8 cellular contexts compared by ENCODE assay signal in genomic region chr1:241532173-241532553, GRCh38. TPM values are rescaled to one million over a fixed set of nuclear protein-coding genes. Genes with fewer than 3 reads are reported as not detected.
DNase-seq lines count a peak whose midpoint lies in the region; ATAC-seq and TF ChIP-seq lines count a peak whose summit lies in the region.

KMO (plus strand) TSS chr1:241532378; CDS start chr1:241532445, 67 bp downstream.

- TF ChIP-seq CTCF in AG10803 (conservative IDR thresholded peaks at IDR 0.05; ENCODE audit: low read length) (no peak), WERI-Rb-1 (IDR thresholded peaks at IDR 0.05; ENCODE audit: low read depth, low read length) (no peak), right atrium auricular region (IDR thresholded peaks at IDR 0.05) (no peak), H9 (conservative IDR thresholded peaks at IDR 0.05) (no peak)

- H3K56ac ChIP-seq in H9 (ENCODE audit: insufficient read length, low read depth, low read length), result no peak within 1 kb of the TSS

- no peaks in the 10 kb centered on the region for H3K36me3 ChIP-seq in WERI-Rb-1
- no peaks in the 10 kb centered on the region for H3K36me3 ChIP-seq in right atrium auricular region

- no peak within 1 kb of the TSS for H3K9ac ChIP-seq in H9 (ENCODE audit: extremely low read depth, insufficient read length, low read length)

- H2BK12ac ChIP-seq in H9 (ENCODE audit: insufficient read length, low read depth, low read length), result no peak within 1 kb of the TSS

- H2BK15ac ChIP-seq in H9 (ENCODE audit: low read depth, low read length), result no peak within 1 kb of the TSS

- no peaks in the 10 kb centered on the region for H3K9me3 Mint-ChIP-seq in H9

- H3K4me3 Mint-ChIP-seq in H9, result peak within 1 kb of the TSS in 1 of 2 experiments; percentile 40; a peak in 1 of 5 replicates

- no peaks in the 10 kb centered on the region for H3K27me3 ChIP-seq in WERI-Rb-1 (ENCODE audit: insufficient read depth, low read depth, severe bottlenecking)
- H3K27me3 ChIP-seq in right atrium auricular region, result no peaks in the 10 kb centered on the region
- no peaks in the 10 kb centered on the region for H3K27me3 ChIP-seq in H9 (ENCODE audit: insufficient read depth, low read length)

- H3K9me3 ChIP-seq in WERI-Rb-1 (ENCODE audit: severe bottlenecking) (no peaks in the 10 kb centered on the region), right atrium auricular region (no peaks in the 10 kb centered on the region), H9 (ENCODE audit: control insufficient read depth, low read depth, low read length) (no peaks in the 10 kb centered on the region)

- H3K79me2 ChIP-seq in H9 (ENCODE audit: insufficient read depth, low read length), result no peaks in the 10 kb centered on the region

- H3K79me1 ChIP-seq in H9 (ENCODE audit: insufficient read depth, low read depth, low read length, poor library complexity, severe bottlenecking), result no peaks in the 10 kb centered on the region

- DNase-seq in AG10803 (ENCODE audit: low read depth) (no peak), WERI-Rb-1 (no peak), right atrium auricular region (ENCODE audit: low spot score) (no peak), H9 (no peak), mesenteric fat pad (ENCODE audit: low spot score) (no peak)
- DNase-seq in stimulated activated naive CD8-positive, alpha-beta T cell treated with anti-CD3 and anti-CD28 coated beads, Interleukin-15, Interleukin-2, amounts not matched to agents 100 U/mL and 50 U/mL, for 24 hours, result no peak

- no peak within 1 kb of the TSS for H3T11ph ChIP-seq in H9 (ENCODE audit: low read length)

- no peak within 1 kb of the TSS for H2BK120ac ChIP-seq in H9 (ENCODE audit: low read depth, low read length, poor library complexity, severe bottlenecking)

- peak within 1 kb of the TSS; percentile 67 for H3K4me3 ChIP-seq in AG10803 (ENCODE audit: low read length)
- H3K4me3 ChIP-seq in WERI-Rb-1 (ENCODE audit: low read depth, low read length), result peak within 1 kb of the TSS; percentile 86
- H3K4me3 ChIP-seq in right atrium auricular region, result peak within 1 kb of the TSS; percentile 36 to 44

- no peak within 1 kb of the TSS for H2BK20ac ChIP-seq in H9 (ENCODE audit: low read depth, low read length, poor library complexity, severe bottlenecking)

- H3K18ac ChIP-seq in H9 (ENCODE audit: insufficient read length, low read depth, low read length), result no peak within 1 kb of the TSS

- no peak within 1 kb of the TSS for H4K8ac ChIP-seq in H9 (replicated peaks; ENCODE audit: insufficient read length, low read depth, low read length)

- H3K4me1 Mint-ChIP-seq in H9, result peaks cover 8 to 9% of the 10 kb centered on the region in 2 experiments

- no peak within 1 kb of the TSS for H3K27ac ChIP-seq in WERI-Rb-1
- H3K27ac ChIP-seq in right atrium auricular region, result peak within 1 kb of the TSS in 1 of 2 donors; percentile 14
- no peak within 1 kb of the TSS for H3K27ac ChIP-seq in H9 (ENCODE audit: insufficient read length, low read depth, low read length)

- H3K14ac ChIP-seq in H9 (ENCODE audit: insufficient read depth, low read length), result no peak within 1 kb of the TSS

- H2AK5ac ChIP-seq in H9 (ENCODE audit: insufficient read length, low read length), result no peak within 1 kb of the TSS

- no peaks in the 10 kb centered on the region for H3K27me3 Mint-ChIP-seq in H9 (ENCODE audit: low read depth)

- no CpG with 5 or more reads among the region's 1 CpG for WGBS in H9 (ENCODE audit: extremely low coverage, insufficient read length, low lambda C conversion rate)

- H4K91ac ChIP-seq in H9 (ENCODE audit: insufficient read length, low read depth, low read length), result no peak within 1 kb of the TSS

- no peak within 1 kb of the TSS for H2BK5ac ChIP-seq in H9 (ENCODE audit: insufficient read length, low read length)

- H3K4me2 ChIP-seq in H9 (ENCODE audit: insufficient read depth, insufficient read length, low read length), result no peak within 1 kb of the TSS

- H3K4ac ChIP-seq in H9 (ENCODE audit: low read depth, low read length), result no peak within 1 kb of the TSS

- H3K23me2 ChIP-seq in H9 (ENCODE audit: insufficient read length, low read depth, low read length, poor library complexity, severe bottlenecking), result no peaks in the 10 kb centered on the region

- H3K27ac Mint-ChIP-seq in H9, result no peak within 1 kb of the TSS; a peak in 1 of 7 replicates

- no peaks in the 10 kb centered on the region for H4K20me1 ChIP-seq in H9 (ENCODE audit: control insufficient read depth, insufficient read depth, insufficient read length)

- no peaks in the 10 kb centered on the region for H3K4me1 ChIP-seq in right atrium auricular region
- H3K4me1 ChIP-seq in H9 (ENCODE audit: insufficient read depth, low read length), result no peaks in the 10 kb centered on the region

- H4K5ac ChIP-seq in H9 (ENCODE audit: insufficient read length, low read depth, low read length), result no peak within 1 kb of the TSS

- ATAC-seq in GM18907 (IDR thresholded peaks at IDR 0.05; ENCODE audit: unreplicated experiment), result peak; percentile 38
- ATAC-seq in HG03135 (IDR thresholded peaks at IDR 0.05; ENCODE audit: unreplicated experiment), result peak; percentile 35
- ATAC-seq in stimulated activated naive CD8-positive, alpha-beta T cell treated with anti-CD3 and anti-CD28 coated beads, Interleukin-15, Interleukin-2, amounts not matched to agents 100 U/mL and 50 U/mL, for 24 hours, result peak; percentile 39

- no peak within 1 kb of the TSS for H3K23ac ChIP-seq in H9 (ENCODE audit: insufficient read length, low read depth, low read length)

- H3K36me3 Mint-ChIP-seq in H9 (ENCODE audit: insufficient read depth in 1 of 3, low read depth in 3 of 3), result no peaks in the 10 kb centered on the region

- no peak within 1 kb of the TSS for H2AFZ ChIP-seq in H9 (ENCODE audit: low read length)

RNA-seq across cellular contexts. Expression of gene KMO, which starts in this region (rescaled TPM):
- total RNA-seq in right atrium auricular region (under 1 TPM; 0.35 to 0.37 TPM), H9 (2021) (not detected in 2 replicates), mesenteric fat pad (3.2 TPM)
